In genomic region chr4:83238393-83238792, GRCh38 we compare ENCODE assay signal across 31 cellular contexts.
"Had no signal": no experiment of that assay in that cellular context is flagged by ENCODE, and none has a peak within 500 bp of the region (broad histone marks: within the 10 kb centered on the region; RNA-seq: fewer than 3 reads in every experiment).

No MANE protein-coding gene starts in this region.

- H3K36me3 ChIP-seq: brain microvascular endothelial cell had no signal

- H3K4me3 ChIP-seq: coronary artery, dorsolateral prefrontal cortex had no signal

- H3K27me3 ChIP-seq: brain microvascular endothelial cell, dorsolateral prefrontal cortex had no signal

- H3K27me3 Mint-ChIP-seq: activated naive CD8-positive, alpha-beta T cell; central memory CD8-positive, alpha-beta T cell had no signal

- H3K4me3 Mint-ChIP-seq: activated CD8-positive, alpha-beta T cell treated with anti-CD3 and anti-CD28 coated beads for 36 hours; activated naive CD8-positive, alpha-beta T cell; activated T-cell treated with anti-CD3 and anti-CD28 coated beads, Interleukin-2, amount 50 U/mL, for 4 hours; activated T-helper 17 cell treated with anti-CD3 and anti-CD28 coated beads, Interleukin-2, amount 50 U/mL, for 72 hours; central memory CD8-positive, alpha-beta T cell; dendritic cell treated with granulocyte-macrophage colony-stimulating factor and Interleukin-4, amounts not matched to agents 40 ng/mL and 50 ng/mL, for 4 days; endodermal cell; WTC11 had no signal

- FAIRE-seq: astrocyte, bronchial epithelial cell, frontal cortex, TTC549 had no signal

- ATAC-seq: activated CD4-positive, CD25-positive, alpha-beta regulatory T cell treated with anti-CD3 and anti-CD28 coated beads, Interleukin-2, amount 50 U/mL, for 24 hours; activated CD8-positive, alpha-beta T cell treated with anti-CD3 and anti-CD28 coated beads for 36 hours; activated T-cell treated with anti-CD3 and anti-CD28 coated beads, Interleukin-2, amount 50 U/mL, for 4 hours; activated T-helper 17 cell treated with anti-CD3 and anti-CD28 coated beads, Interleukin-2, amount 50 U/mL, for 72 hours; WTC11 had no signal

- H3K36me3 Mint-ChIP-seq: WTC11 had no signal

- H3K9me3 Mint-ChIP-seq: activated CD8-positive, alpha-beta T cell treated with anti-CD3 and anti-CD28 coated beads for 36 hours; activated T-cell treated with anti-CD3 and anti-CD28 coated beads, Interleukin-2, amount 50 U/mL, for 4 hours; activated T-helper 17 cell treated with anti-CD3 and anti-CD28 coated beads, Interleukin-2, amount 50 U/mL, for 72 hours; central memory CD8-positive, alpha-beta T cell; dendritic cell treated with granulocyte-macrophage colony-stimulating factor and Interleukin-4, amounts not matched to agents 40 ng/mL and 50 ng/mL, for 4 days; WTC11 had no signal

- H3K27ac ChIP-seq: brain microvascular endothelial cell, coronary artery, dorsolateral prefrontal cortex, VCaP had no signal

- DNase-seq: activated CD4-positive, alpha-beta T cell treated with anti-CD3 and anti-CD28 coated beads for 48 hours; activated CD4-positive, alpha-beta T cell treated with anti-CD3 and anti-CD28 coated beads, Interleukin-2, amount 50 U/mL, for 1 hour; activated CD4-positive, alpha-beta T cell treated with anti-CD3 and anti-CD28 coated beads, Interleukin-2, amount 50 U/mL, for 48 hours; activated CD8-positive, alpha-beta memory T cell treated with anti-CD3 and anti-CD28 coated beads for 24 hours; activated CD8-positive, alpha-beta T cell treated with anti-CD3 and anti-CD28 coated beads for 36 hours; activated effector memory CD4-positive, alpha-beta T cell treated with Interleukin-2 at 50 U/mL for 16 hours; activated gamma-delta T cell treated with Interleukin-2 at 50 U/mL for 16 hours; activated naive CD4-positive, alpha-beta T cell treated with anti-CD3 and anti-CD28 coated beads, Interleukin-2, amount 50 U/mL, for 16 hours; activated naive CD4-positive, alpha-beta T cell treated with Interleukin-2 at 50 U/mL for 16 hours; activated T-cell treated with anti-CD3 and anti-CD28 coated beads, Interleukin-2, amount 50 U/mL, for 4 hours; amniotic stem cell; anterior cingulate cortex; brain microvascular endothelial cell; dorsolateral prefrontal cortex; effector memory CD4-positive, alpha-beta T cell; endodermal cell; foreskin fibroblast; head of caudate nucleus; T-helper 2 cell had no signal

- H3K27ac Mint-ChIP-seq: activated CD8-positive, alpha-beta T cell treated with anti-CD3 and anti-CD28 coated beads for 36 hours; activated naive CD8-positive, alpha-beta T cell; activated T-helper 17 cell treated with anti-CD3 and anti-CD28 coated beads, Interleukin-2, amount 50 U/mL, for 72 hours; dendritic cell treated with granulocyte-macrophage colony-stimulating factor and Interleukin-4, amounts not matched to agents 40 ng/mL and 50 ng/mL, for 4 days; endodermal cell; WTC11 had no signal
